In genomic region chr17:18388728-18389127, GRCh38 we compare ENCODE assay signal across 3 cellular contexts. TPM values are rescaled to one million over a fixed set of nuclear protein-coding genes. Genes with fewer than 3 reads are reported as not detected.
"Had no signal": no experiment of that assay in that cellular context is flagged by ENCODE, and none has a peak within 500 bp of the region (broad histone marks: within the 10 kb centered on the region; RNA-seq: fewer than 3 reads in every experiment).

No MANE protein-coding gene starts in this region.

RNA-seq across cellular contexts. Expression of gene EVPLL, which starts 11.2 kb away (rescaled TPM):
- total RNA-seq: activated T-helper 2 cell treated with anti-CD3 and anti-CD28 coated beads, Interferon-gamma antibody, Interleukin-2, Interleukin-4, amounts not matched to agents 10 μg/mL and 5 μg/mL and 100 μg/mL, durations not matched to agents 14 hours and 24 hours and 36 hours; aorta; T-helper 2 cell treated with Interferon-gamma antibody and Interleukin-4, amounts not matched to agents 100 ng/mL and 5 ng/mL, for 36 hours had no signal
- polyA plus RNA-seq: aorta had no signal
